ENCODE assay signal across 8 cellular contexts in genomic region chr9:104091708-104092107, GRCh38. TPM values are rescaled to one million over a fixed set of nuclear protein-coding genes. Genes with fewer than 3 reads are reported as not detected.
DNase-seq lines count a peak whose midpoint lies in the region; TF ChIP-seq lines count a peak whose summit lies in the region.

No MANE protein-coding gene starts in this region.

- H3K27me3 Mint-ChIP-seq in HFFc6 (ENCODE audit: insufficient read depth) = no peaks in the 10 kb centered on the region; the same call in 1 of the 2 replicates

- peaks cover 16% of the 10 kb centered on the region for H3F3A ChIP-seq in GM23248 (ENCODE audit: insufficient read depth)

- no peak overlapping the region for H3K4me2 ChIP-seq in GM23248 (ENCODE audit: unreplicated experiment)

- peaks cover 29% of the 10 kb centered on the region for H3K79me2 ChIP-seq in GM23248 (ENCODE audit: insufficient read depth)

- peaks cover 39% of the 10 kb centered on the region for H3K4me1 Mint-ChIP-seq in HFFc6 (ENCODE audit: low read depth)

- H3K36me3 ChIP-seq in GM23248 (ENCODE audit: low read depth) (no peaks in the 10 kb centered on the region), brain microvascular endothelial cell (replicated peaks) (no peaks in the 10 kb centered on the region), mucosa of rectum (ENCODE audit: control insufficient read depth in 2 of 2, insufficient read depth in 2 of 2, low read length in 2 of 2) (no peaks in the 10 kb centered on the region), prostate gland (no peaks in the 10 kb centered on the region)

- no peak for TF ChIP-seq POLR2A in prostate gland (IDR thresholded peaks at IDR 0.05)

- H3K36me3 Mint-ChIP-seq in HFFc6 (ENCODE audit: low read depth) = no peaks in the 10 kb centered on the region

- H3K4me1 ChIP-seq in GM23248 (ENCODE audit: insufficient read depth) (peaks cover 25% of the 10 kb centered on the region), mucosa of rectum (ENCODE audit: control insufficient read depth in 2 of 2, insufficient read depth in 2 of 2, low read length in 2 of 2) (peaks cover 12 to 20% of the 10 kb centered on the region in 2 donors), prostate gland (replicated peaks) (no peaks in the 10 kb centered on the region)

- H3K9me3 ChIP-seq in GM23248 (ENCODE audit: low read depth) = no peaks in the 10 kb centered on the region
- no peaks in the 10 kb centered on the region for H3K9me3 ChIP-seq in mucosa of rectum (ENCODE audit: control insufficient read depth in 2 of 2, low read length in 2 of 2)
- no peaks in the 10 kb centered on the region for H3K9me3 ChIP-seq in prostate gland

- H3K27ac ChIP-seq in GM23248 (no peak overlapping the region), brain microvascular endothelial cell (peak overlapping the region; percentile 3), mucosa of rectum (ENCODE audit: low read depth in 2 of 2, low read length in 2 of 2) (peak overlapping the region; percentile 57 to 62), prostate gland (no peak overlapping the region)

- H3K27me3 ChIP-seq in GM23248 (replicated peaks; ENCODE audit: insufficient read depth) = no peaks in the 10 kb centered on the region
- no peaks in the 10 kb centered on the region for H3K27me3 ChIP-seq in brain microvascular endothelial cell (replicated peaks)
- no peaks in the 10 kb centered on the region for H3K27me3 ChIP-seq in mucosa of rectum (ENCODE audit: control insufficient read depth in 2 of 2, insufficient read depth in 2 of 2, low read length in 2 of 2)
- no peaks in the 10 kb centered on the region for H3K27me3 ChIP-seq in prostate gland (replicated peaks; ENCODE audit: insufficient read depth)

- no peaks in the 10 kb centered on the region for H4K20me1 ChIP-seq in GM23248 (ENCODE audit: insufficient read depth)

- no peak overlapping the region for H3K27ac Mint-ChIP-seq in HFFc6

- DNase-seq in CD1c-positive myeloid dendritic cell (ENCODE audit: extremely low spot score) (peak; percentile 29), GM23248 (peak; percentile 67), NCI-H2196 treated with DMSO at 0.1 percent for 48 hours (lab: John Stamatoyannopoulos, UW; ENCODE audit: unreplicated experiment) (peak; percentile 49), brain microvascular endothelial cell (peak; percentile 67), prostate gland (ENCODE audit: low spot score) (no peak), DMS79 (lab: John Stamatoyannopoulos, UW) (no peak), HFFc6 (no peak)

- no peaks in the 10 kb centered on the region for H3K9me3 Mint-ChIP-seq in HFFc6

- H3K9me2 ChIP-seq in GM23248 (ENCODE audit: insufficient read depth) = no peaks in the 10 kb centered on the region; the same call in 1 of the 2 replicates

- H3K4me3 Mint-ChIP-seq in HFFc6 = no peak overlapping the region

- TF ChIP-seq CTCF in brain microvascular endothelial cell (IDR thresholded peaks at IDR 0.05; ENCODE audit: low read depth, low read length, missing control alignments) (peak; percentile 36), prostate gland (IDR thresholded peaks at IDR 0.05) (no peak), HFFc6 (IDR thresholded peaks at IDR 0.05) (no peak)

- intact Hi-C loops in prostate gland (cut with DNase I) = no loop called here

- H2AFZ ChIP-seq in GM23248 = peak overlapping the region; percentile 29; the same call in 1 of the 2 replicates

- H3K9ac ChIP-seq in GM23248 (no peak overlapping the region), mucosa of rectum (ENCODE audit: low read depth in 1 of 2, low read length in 2 of 2) (peak overlapping the region in 1 of 2 donors; percentile 11)

- no peak overlapping the region for H3K4me3 ChIP-seq in GM23248
- H3K4me3 ChIP-seq in brain microvascular endothelial cell (ENCODE audit: low read depth, low read length) = no peak overlapping the region
- H3K4me3 ChIP-seq in mucosa of rectum (ENCODE audit: low read length in 2 of 2) = peak overlapping the region in 1 of 2 donors; percentile 23
- no peak overlapping the region for H3K4me3 ChIP-seq in prostate gland

- 27 to 44% methylated on average over 4 of the region's 4 CpGs for WGBS in GM23248 (ENCODE audit: low coverage in 1 of 2, low lambda C conversion rate in 2 of 2, missing lambda C conversion rate in 2 of 2), 2 experiments
- 56% methylated on average over 4 of the region's 4 CpGs for WGBS in prostate gland

- in situ Hi-C loops in GM23248 (cut with MboI) (no loop called here), brain microvascular endothelial cell (cut with HindIII; ENCODE audit: low pct_ligation_motif_present, low sequenced_read_pairs) (no loop called here)

RNA-seq across cellular contexts. Expression of gene SMC2, which starts 2.4 kb away (rescaled TPM):
- 13.4 and 15.8 TPM in 2 replicates for total RNA-seq in GM23248 (2014; rRNA removed; shearing (Covaris generic))
- 26.9 and 27.9 TPM in 2 replicates for polyA plus RNA-seq in GM23248 (2016; fragmentation: Nextera tagmentation; extraction: Ambion mirVana)
- total RNA-seq in prostate gland = 10 to 100 TPM in 1 of 2 donors, 1 to 10 TPM in 1; 7.9 to 11.0 TPM
- 10 to 100 TPM; 18.7 to 35.7 (median 33.8) TPM for total RNA-seq in HFFc6 (2021; fragmentation: NEBNext Ultra II Directional; extraction: Animal tissue kit (Norgen Biotek cat#: 25700))

Comparison
In these comparisons a context has a peak if more than half of its experiments do, and no peak if none do; other contexts are left out.
1. DNase-seq: peak in CD1c-positive myeloid dendritic cell (single experiment), GM23248 (single experiment), NCI-H2196 treated with DMSO at 0.1 percent for 48 hours (single experiment) and brain microvascular endothelial cell (single experiment); none in prostate gland (single experiment), DMS79 (single experiment) and HFFc6 (single experiment).
2. H3K27ac ChIP-seq: peak in brain microvascular endothelial cell (single experiment) and mucosa of rectum (2 of 2); none in GM23248 (single experiment) and prostate gland (0 of 2).